ENCODE assay signal across 14 cellular contexts in the genomic region with DNA sequence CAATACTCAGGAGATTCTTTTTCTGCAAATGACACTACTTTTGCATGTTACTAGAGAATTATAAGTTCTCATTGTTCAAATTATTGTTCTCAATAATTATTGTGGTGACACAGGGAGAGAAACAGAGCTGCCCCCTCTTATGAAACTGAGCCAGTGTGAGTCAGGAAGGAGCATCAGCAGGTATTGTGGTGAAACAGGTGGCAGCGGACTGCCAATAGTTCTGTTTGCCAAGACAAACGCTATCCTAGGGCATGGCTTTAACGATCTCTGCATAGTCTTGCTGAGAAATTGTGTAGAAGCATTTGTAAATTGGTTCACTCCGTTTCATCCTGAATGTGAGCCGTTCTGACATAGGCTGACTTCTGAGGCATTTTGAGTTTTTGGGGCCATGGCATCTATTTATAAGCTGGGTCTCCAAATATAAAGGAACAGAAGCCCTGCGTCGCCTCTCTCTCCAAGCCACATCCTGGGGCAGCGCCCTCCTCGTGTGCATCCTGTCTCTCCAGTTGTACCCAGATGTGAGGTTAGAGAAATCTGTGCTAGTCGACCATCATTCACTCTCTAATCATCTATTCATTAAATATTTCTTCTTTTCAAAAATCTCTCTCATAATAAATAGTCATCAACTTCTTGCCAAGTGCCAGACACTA. TPM values are rescaled to one million over a fixed set of nuclear protein-coding genes. Genes with fewer than 3 reads are reported as not detected.
DNase-seq lines count a peak whose midpoint lies in the region; ATAC-seq lines count a peak whose summit lies in the region.
"Had no signal": no experiment of that assay in that cellular context is flagged by ENCODE, and none has a peak within 500 bp of the region (broad histone marks: within the 10 kb centered on the region; RNA-seq: fewer than 3 reads in every experiment).

No MANE protein-coding gene starts in this region.

- intact Hi-C loops in activated CD4-positive, alpha-beta T cell treated with anti-CD3 and anti-CD28 coated beads for 36 hours (cut with DNase I, micrococcal nuclease): no loop called here

- peak; percentile 54 for DNase-seq in activated CD4-positive, alpha-beta T cell treated with anti-CD3 and anti-CD28 coated beads for 36 hours
- no peak for DNase-seq in activated CD4-positive, alpha-beta T cell treated with anti-CD3 and anti-CD28 coated beads, Interleukin-2, amount 50 U/mL, for 48 hours
- DNase-seq in CD4-positive, CD25-positive, alpha-beta regulatory T cell: peak in 2 of 3 donors; percentile 37 to 81
- DNase-seq in T-cell (peak in 24 of 34 experiments; percentile 15 to 54 (median 34)), occipital lobe (lab: John Stamatoyannopoulos, UW) (no peak)
- DNase-seq in central memory CD4-positive, alpha-beta T cell: peak; percentile 64
- DNase-seq: Caco-2, NCI-H1694, RPMI8226 had no signal

- no peaks in the 10 kb centered on the region for H3K27me3 Mint-ChIP-seq in activated CD4-positive, alpha-beta T cell treated with anti-CD3 and anti-CD28 coated beads for 36 hours
- peaks cover 24% of the 10 kb centered on the region for H3K27me3 Mint-ChIP-seq in CD4-positive, CD25-positive, alpha-beta regulatory T cell
- H3K27me3 Mint-ChIP-seq in T-cell: peaks cover 0 to 6% of the 10 kb centered on the region in 2 donors

- CTCF ChIA-PET in activated CD4-positive, alpha-beta T cell treated with anti-CD3 and anti-CD28 coated beads for 36 hours (lab: Charles Lee): interaction anchor here (1.1 to 4.2 kb wide), 5 partner anchors 15 to 22 kb away, joined by 3 to 21 read pairs (median 4); no protein-coding TSS in a partner anchor
- CTCF ChIA-PET in T-cell (lab: Charles Lee): interaction anchor here (0.6 to 2.0 kb wide), 5 partner anchors 22 to 131 kb away, joined by 3 to 7 read pairs (median 3); no protein-coding TSS in a partner anchor

- POLR2A ChIA-PET in activated CD4-positive, alpha-beta T cell treated with anti-CD3 and anti-CD28 coated beads for 36 hours (lab: Charles Lee): interaction anchor here (0.6 kb wide), 1 partner anchor 77 kb away, joined by 3 read pairs; a partner anchor contains a TSS
- POLR2A ChIA-PET in T-cell (lab: Charles Lee): interaction anchor here (0.5 to 0.6 kb wide), 2 partner anchors 16 to 98 kb away, joined by 3 read pairs; no protein-coding TSS in a partner anchor

- H3K36me3 ChIP-seq in CD4-positive, CD25-positive, alpha-beta regulatory T cell (ENCODE audit: control insufficient read depth, insufficient read depth, low read length): no peaks in the 10 kb centered on the region

- H3K4me1 ChIP-seq in CD4-positive, CD25-positive, alpha-beta regulatory T cell (ENCODE audit: control insufficient read depth, insufficient read depth, low read length, poor library complexity, severe bottlenecking): peaks cover 8% of the 10 kb centered on the region
- H3K4me1 ChIP-seq: Caco-2, parathyroid adenoma had no signal

- H3K9me3 ChIP-seq in CD4-positive, CD25-positive, alpha-beta regulatory T cell (ENCODE audit: control insufficient read depth in 2 of 2, low read length in 2 of 2): no peaks in the 10 kb centered on the region

- H3K27me3 ChIP-seq in CD4-positive, CD25-positive, alpha-beta regulatory T cell (ENCODE audit: control insufficient read depth, insufficient read depth, low read length): peaks cover 8% of the 10 kb centered on the region

- no peaks in the 10 kb centered on the region for H3K9me3 Mint-ChIP-seq in activated CD4-positive, alpha-beta T cell treated with anti-CD3 and anti-CD28 coated beads for 36 hours (ENCODE audit: low read depth)
- peaks cover 0 to 2% (median 0%) of the 10 kb centered on the region in 7 donors for H3K9me3 Mint-ChIP-seq in CD4-positive, CD25-positive, alpha-beta regulatory T cell
- no peaks in the 10 kb centered on the region for H3K9me3 Mint-ChIP-seq in T-cell

- H3K4me1 Mint-ChIP-seq in activated CD4-positive, alpha-beta T cell treated with anti-CD3 and anti-CD28 coated beads for 36 hours: peaks cover 60% of the 10 kb centered on the region
- peaks cover 13 to 29% (median 17%) of the 10 kb centered on the region in 4 donors for H3K4me1 Mint-ChIP-seq in CD4-positive, CD25-positive, alpha-beta regulatory T cell
- H3K4me1 Mint-ChIP-seq in T-cell: peaks cover 56 to 59% (median 58%) of the 10 kb centered on the region in 3 donors
- H3K4me1 Mint-ChIP-seq: WTC11 had no signal

- peak; percentile 65 for ATAC-seq in activated CD4-positive, alpha-beta T cell treated with anti-CD3 and anti-CD28 coated beads for 36 hours
- peak; percentile 77 to 78 for ATAC-seq in CD4-positive, CD25-positive, alpha-beta regulatory T cell (ENCODE audit: low read depth in 2 of 2)
- ATAC-seq in T-cell (replicated peaks in 1 of 4) (peak; percentile 74 to 90 (median 88)), GM19395 (IDR thresholded peaks at IDR 0.05; ENCODE audit: unreplicated experiment) (no peak), HG03139 (IDR thresholded peaks at IDR 0.05; ENCODE audit: unreplicated experiment) (no peak)
- ATAC-seq: WTC11 had no signal

- peak overlapping the region; percentile 13 for H3K4me3 ChIP-seq in CD4-positive, CD25-positive, alpha-beta regulatory T cell (ENCODE audit: low read depth, low read length)
- H3K4me3 ChIP-seq: smooth muscle cell had no signal

- H3K27ac ChIP-seq in CD4-positive, CD25-positive, alpha-beta regulatory T cell (ENCODE audit: insufficient read depth, low read length, poor library complexity, severe bottlenecking): no peak overlapping the region
- H3K27ac ChIP-seq: parathyroid adenoma had no signal

- no peaks in the 10 kb centered on the region for H3K36me3 Mint-ChIP-seq in activated CD4-positive, alpha-beta T cell treated with anti-CD3 and anti-CD28 coated beads for 36 hours (ENCODE audit: low read depth)
- H3K36me3 Mint-ChIP-seq in CD4-positive, CD25-positive, alpha-beta regulatory T cell: no peaks in the 10 kb centered on the region
- H3K36me3 Mint-ChIP-seq in T-cell: no peaks in the 10 kb centered on the region

- H3K27ac Mint-ChIP-seq in activated CD4-positive, alpha-beta T cell treated with anti-CD3 and anti-CD28 coated beads for 36 hours: no peak overlapping the region
- no peak overlapping the region for H3K27ac Mint-ChIP-seq in CD4-positive, CD25-positive, alpha-beta regulatory T cell
- peak overlapping the region; percentile 49 to 83 for H3K27ac Mint-ChIP-seq in T-cell
- H3K27ac Mint-ChIP-seq: WTC11 had no signal

- no peak overlapping the region for H3K4me3 Mint-ChIP-seq in activated CD4-positive, alpha-beta T cell treated with anti-CD3 and anti-CD28 coated beads for 36 hours
- H3K4me3 Mint-ChIP-seq in CD4-positive, CD25-positive, alpha-beta regulatory T cell: peak overlapping the region in 1 of 4 donors; percentile 44
- H3K4me3 Mint-ChIP-seq in T-cell: peak overlapping the region in 2 of 3 donors; percentile 41 to 50
- H3K4me3 Mint-ChIP-seq: WTC11 had no signal

RNA-seq across cellular contexts. Expression of a gene that starts 15.8 kb away (rescaled TPM):
- 10 to 100 TPM; 21.4 TPM for total RNA-seq in activated CD4-positive, alpha-beta T cell treated with anti-CD3 and anti-CD28 coated beads for 36 hours
- total RNA-seq in CD4-positive, CD25-positive, alpha-beta regulatory T cell: 0.15 TPM
- under 1 TPM in 2 of 4 donors, not detected in 2; 0.37 to 0.69 TPM for polyA plus RNA-seq in CD4-positive, CD25-positive, alpha-beta regulatory T cell
- total RNA-seq in T-cell: 1 to 10 TPM in 3 of 5 donors, under 1 TPM in 2; 0.41 to 2.5 (median 1.3) TPM
- 0.31 TPM for total RNA-seq in occipital lobe

RNA-seq across cellular contexts. Expression of a gene that starts 29.0 kb away (rescaled TPM):
- total RNA-seq in activated CD4-positive, alpha-beta T cell treated with anti-CD3 and anti-CD28 coated beads for 36 hours: 10 to 100 TPM; 57.3 to 66.9 TPM
- total RNA-seq in CD4-positive, CD25-positive, alpha-beta regulatory T cell: 27.5 TPM
- 10 to 100 TPM; 59.1 to 90.9 (median 75.9) TPM for polyA plus RNA-seq in CD4-positive, CD25-positive, alpha-beta regulatory T cell
- total RNA-seq in T-cell: 10 to 100 TPM; 18.2 to 37.4 (median 27.7) TPM
- total RNA-seq in occipital lobe: 8.9 TPM

RNA-seq across cellular contexts. Expression of a gene that starts 47.8 kb away (rescaled TPM):
- total RNA-seq in activated CD4-positive, alpha-beta T cell treated with anti-CD3 and anti-CD28 coated beads for 36 hours: 1 to 10 TPM; 3.0 to 3.1 TPM
- 2.9 TPM for total RNA-seq in CD4-positive, CD25-positive, alpha-beta regulatory T cell
- 10 to 100 TPM in 1 of 4 donors, 1 to 10 TPM in 2, under 1 TPM in 1; 0.71 to 13.1 (median 1.9) TPM for polyA plus RNA-seq in CD4-positive, CD25-positive, alpha-beta regulatory T cell
- 1 to 10 TPM; 1.6 to 6.1 (median 1.8) TPM for total RNA-seq in T-cell
- 12.2 TPM for total RNA-seq in occipital lobe

Comparison
In these comparisons a context has a peak if more than half of its experiments do, and no peak if none do; other contexts are left out.
1. DNase-seq: peak in activated CD4-positive, alpha-beta T cell treated with anti-CD3 and anti-CD28 coated beads for 36 hours (single experiment), CD4-positive, CD25-positive, alpha-beta regulatory T cell (2 of 3), T-cell (24 of 34) and central memory CD4-positive, alpha-beta T cell (single experiment); none in activated CD4-positive, alpha-beta T cell treated with anti-CD3 and anti-CD28 coated beads, Interleukin-2, amount 50 U/mL, for 48 hours (0 of 2) and occipital lobe (single experiment).
2. ATAC-seq: peak in activated CD4-positive, alpha-beta T cell treated with anti-CD3 and anti-CD28 coated beads for 36 hours (single experiment), CD4-positive, CD25-positive, alpha-beta regulatory T cell (2 of 2) and T-cell (4 of 4); none in GM19395 (single experiment) and HG03139 (single experiment).
3. H3K27ac Mint-ChIP-seq: peak in T-cell (2 of 2); none in activated CD4-positive, alpha-beta T cell treated with anti-CD3 and anti-CD28 coated beads for 36 hours (single experiment) and CD4-positive, CD25-positive, alpha-beta regulatory T cell (0 of 3).
4. RNA of a gene that starts 15.8 kb away (total RNA-seq): 21.4 TPM in activated CD4-positive, alpha-beta T cell treated with anti-CD3 and anti-CD28 coated beads for 36 hours; 0.41 to 2.5 TPM in T-cell, 0.31 TPM in occipital lobe (single experiment) and 0.15 TPM in CD4-positive, CD25-positive, alpha-beta regulatory T cell (single experiment); every median in the first group is over 4 times any median in the second.